14 cellular contexts compared by ENCODE assay signal in genomic region chr22:19948057-19948760, GRCh38. TPM values are rescaled to one million over a fixed set of nuclear protein-coding genes. Genes with fewer than 3 reads are reported as not detected.
DNase-seq lines count a peak whose midpoint lies in the region; ATAC-seq and TF ChIP-seq lines count a peak whose summit lies in the region.
"Had no signal": no experiment of that assay in that cellular context is flagged by ENCODE, and none has a peak within 500 bp of the region (broad histone marks: within the 10 kb centered on the region; RNA-seq: fewer than 3 reads in every experiment).

No MANE protein-coding gene starts in this region.

- no peak for ATAC-seq in activated CD8-positive, alpha-beta T cell treated with anti-CD3 and anti-CD28 coated beads for 36 hours
- ATAC-seq in activated CD8-positive, alpha-beta T cell treated with anti-CD3 and anti-CD28 coated beads, Interleukin-2, amount 10 ng/mL, durations not matched to agents 7 days and 5 days: no peak
- ATAC-seq in thoracic aorta (ENCODE audit: insufficient number of reproducible peaks, low FRiP score, low read depth) (no peak), foreskin keratinocyte (no peak), GM21786 (IDR thresholded peaks at IDR 0.05; ENCODE audit: unreplicated experiment) (no peak)

- CTCF ChIA-PET in activated CD8-positive, alpha-beta T cell treated with anti-CD3 and anti-CD28 coated beads for 36 hours (lab: Charles Lee): interaction anchor here (0.7 to 2.5 kb wide), 20 partner anchors 9 to 224 kb away, joined by 3 to 21 read pairs (median 3); partner anchors contain the start of genes GP1BB and TANGO2
- CTCF ChIA-PET in activated CD8-positive, alpha-beta T cell treated with anti-CD3 and anti-CD28 coated beads, Interleukin-2, amount 10 ng/mL, durations not matched to agents 7 days and 5 days (lab: Charles Lee): interaction anchor here (0.8 to 2.4 kb wide), 10 partner anchors 10 to 251 kb away, joined by 3 to 10 read pairs (median 4); no protein-coding TSS in a partner anchor
- CTCF ChIA-PET in activated CD4-positive, alpha-beta memory T cell treated with anti-CD3 and anti-CD28 coated beads, Interleukin-2, amount 10 ng/mL, durations not matched to agents 7 days and 5 days (lab: Charles Lee): interaction anchor here (0.7 to 3.0 kb wide), 3 partner anchors 137 to 217 kb away, joined by 3 to 18 read pairs (median 3); no protein-coding TSS in a partner anchor

- H3K36me3 Mint-ChIP-seq in activated CD8-positive, alpha-beta T cell treated with anti-CD3 and anti-CD28 coated beads for 36 hours (ENCODE audit: low read depth): peaks cover 29% of the 10 kb centered on the region
- peaks cover 17% of the 10 kb centered on the region for H3K36me3 Mint-ChIP-seq in activated CD8-positive, alpha-beta T cell treated with anti-CD3 and anti-CD28 coated beads, Interleukin-2, amount 10 ng/mL, durations not matched to agents 7 days and 5 days (ENCODE audit: low read depth)
- H3K36me3 Mint-ChIP-seq in activated CD4-positive, alpha-beta memory T cell treated with anti-CD3 and anti-CD28 coated beads, Interleukin-2, amount 10 ng/mL, durations not matched to agents 7 days and 5 days (ENCODE audit: low read depth): peaks cover 16% of the 10 kb centered on the region
- H3K36me3 Mint-ChIP-seq: IgD-negative memory B cell had no signal

- H3K4me1 Mint-ChIP-seq in activated CD8-positive, alpha-beta T cell treated with anti-CD3 and anti-CD28 coated beads for 36 hours (ENCODE audit: low read depth): peaks cover 28% of the 10 kb centered on the region
- peaks cover 31% of the 10 kb centered on the region for H3K4me1 Mint-ChIP-seq in activated CD8-positive, alpha-beta T cell treated with anti-CD3 and anti-CD28 coated beads, Interleukin-2, amount 10 ng/mL, durations not matched to agents 7 days and 5 days (ENCODE audit: low read depth)
- peaks cover 19% of the 10 kb centered on the region for H3K4me1 Mint-ChIP-seq in activated CD4-positive, alpha-beta memory T cell treated with anti-CD3 and anti-CD28 coated beads, Interleukin-2, amount 10 ng/mL, durations not matched to agents 7 days and 5 days

- no peak overlapping the region for H2BK5ac ChIP-seq in mesenchymal stem cell (ENCODE audit: low read depth, low read length, poor library complexity, severe bottlenecking)

- peaks cover 2% of the 10 kb centered on the region for H3K79me1 ChIP-seq in mesenchymal stem cell (replicated peaks; ENCODE audit: low read length, poor library complexity, severe bottlenecking)

- H3K36me3 ChIP-seq in adipocyte (ENCODE audit: control insufficient read depth, insufficient read depth, low read length, severe bottlenecking) (peaks cover 6% of the 10 kb centered on the region), mesenchymal stem cell (ENCODE audit: control insufficient read depth in 1 of 2, insufficient read depth in 2 of 2, low read depth in 1 of 2, low read length in 2 of 2) (peaks cover 8 to 13% of the 10 kb centered on the region in 2 experiments), thoracic aorta (no peaks in the 10 kb centered on the region)
- H3K36me3 ChIP-seq: Peyer's patch had no signal

- H3K27ac Mint-ChIP-seq in activated CD8-positive, alpha-beta T cell treated with anti-CD3 and anti-CD28 coated beads for 36 hours: no peak overlapping the region
- H3K27ac Mint-ChIP-seq in activated CD8-positive, alpha-beta T cell treated with anti-CD3 and anti-CD28 coated beads, Interleukin-2, amount 10 ng/mL, durations not matched to agents 7 days and 5 days: no peak overlapping the region
- H3K27ac Mint-ChIP-seq in activated CD4-positive, alpha-beta memory T cell treated with anti-CD3 and anti-CD28 coated beads, Interleukin-2, amount 10 ng/mL, durations not matched to agents 7 days and 5 days: no peak overlapping the region

- H3K9ac ChIP-seq in adipocyte (ENCODE audit: low read length): peak overlapping the region; percentile 34
- H3K9ac ChIP-seq in mesenchymal stem cell (ENCODE audit: low read length): peak overlapping the region; percentile 8

- no peak overlapping the region for H3K4me3 Mint-ChIP-seq in activated CD8-positive, alpha-beta T cell treated with anti-CD3 and anti-CD28 coated beads for 36 hours
- no peak overlapping the region for H3K4me3 Mint-ChIP-seq in activated CD8-positive, alpha-beta T cell treated with anti-CD3 and anti-CD28 coated beads, Interleukin-2, amount 10 ng/mL, durations not matched to agents 7 days and 5 days
- no peak overlapping the region for H3K4me3 Mint-ChIP-seq in activated CD4-positive, alpha-beta memory T cell treated with anti-CD3 and anti-CD28 coated beads, Interleukin-2, amount 10 ng/mL, durations not matched to agents 7 days and 5 days
- H3K4me3 Mint-ChIP-seq: activated T-cell treated with anti-CD3 and anti-CD28 coated beads, Interleukin-2, amount 50 U/mL, for 4 hours had no signal

- no peak overlapping the region for H3K23ac ChIP-seq in mesenchymal stem cell (ENCODE audit: low read length in 2 of 2)

- H3K27ac ChIP-seq in mesenchymal stem cell (ENCODE audit: low read length, poor library complexity, severe bottlenecking): no peak overlapping the region
- H3K27ac ChIP-seq in thoracic aorta: peak overlapping the region; percentile 38 to 56
- no peak overlapping the region for H3K27ac ChIP-seq in foreskin keratinocyte

- H3K4ac ChIP-seq in mesenchymal stem cell (ENCODE audit: low read depth in 1 of 2, low read length in 2 of 2): no peak overlapping the region

- H3K18ac ChIP-seq in mesenchymal stem cell (ENCODE audit: low read depth in 1 of 2, low read length in 2 of 2): peak overlapping the region in 1 of 2 experiments; percentile 5

- H3K27me3 ChIP-seq in adipocyte (replicated peaks; ENCODE audit: control insufficient read depth, insufficient read depth, low read length) (no peaks in the 10 kb centered on the region), mesenchymal stem cell (ENCODE audit: control insufficient read depth in 1 of 2, insufficient read depth in 1 of 2, low read length in 2 of 2) (no peaks in the 10 kb centered on the region), thoracic aorta (replicated peaks; ENCODE audit: insufficient read depth) (no peaks in the 10 kb centered on the region), foreskin keratinocyte (no peaks in the 10 kb centered on the region)
- H3K27me3 ChIP-seq: Peyer's patch, thyroid gland had no signal

- no peak overlapping the region for H2AK5ac ChIP-seq in mesenchymal stem cell (ENCODE audit: low read length, severe bottlenecking)

- WGBS in mesenchymal stem cell: 90% methylated on average over 9 of the region's 9 CpGs

- no peak overlapping the region for H3K4me2 ChIP-seq in mesenchymal stem cell (ENCODE audit: low read length, poor library complexity, severe bottlenecking)

- H4K8ac ChIP-seq in mesenchymal stem cell (ENCODE audit: low read length): no peak overlapping the region

- H2BK15ac ChIP-seq in mesenchymal stem cell (ENCODE audit: low read depth, poor library complexity, severe bottlenecking): no peak overlapping the region

- H3K4me1 ChIP-seq in adipocyte (ENCODE audit: control insufficient read depth, insufficient read depth, low read length) (peaks cover 36% of the 10 kb centered on the region), mesenchymal stem cell (ENCODE audit: control insufficient read depth, insufficient read depth, low read depth, low read length) (peaks cover 19% of the 10 kb centered on the region), thoracic aorta (ENCODE audit: control insufficient read depth in 1 of 2, low read depth in 2 of 2) (peaks cover 30 to 71% of the 10 kb centered on the region in 2 donors), foreskin keratinocyte (peaks cover 26% of the 10 kb centered on the region)

- H2BK12ac ChIP-seq in mesenchymal stem cell (ENCODE audit: low read length in 2 of 2): no peak overlapping the region

- no peak overlapping the region for H2AFZ ChIP-seq in mesenchymal stem cell (ENCODE audit: low read depth, low read length)

- no peaks in the 10 kb centered on the region for H3K27me3 Mint-ChIP-seq in activated CD8-positive, alpha-beta T cell treated with anti-CD3 and anti-CD28 coated beads for 36 hours
- no peaks in the 10 kb centered on the region for H3K27me3 Mint-ChIP-seq in activated CD8-positive, alpha-beta T cell treated with anti-CD3 and anti-CD28 coated beads, Interleukin-2, amount 10 ng/mL, durations not matched to agents 7 days and 5 days (ENCODE audit: low read depth)
- H3K27me3 Mint-ChIP-seq in activated CD4-positive, alpha-beta memory T cell treated with anti-CD3 and anti-CD28 coated beads, Interleukin-2, amount 10 ng/mL, durations not matched to agents 7 days and 5 days: no peaks in the 10 kb centered on the region
- H3K27me3 Mint-ChIP-seq: IgD-negative memory B cell had no signal

- H3K9me3 ChIP-seq in adipocyte (ENCODE audit: control insufficient read depth, low read length): no peaks in the 10 kb centered on the region
- H3K9me3 ChIP-seq in mesenchymal stem cell (ENCODE audit: control insufficient read depth, low read length): no peaks in the 10 kb centered on the region
- no peaks in the 10 kb centered on the region for H3K9me3 ChIP-seq in thoracic aorta
- H3K9me3 ChIP-seq: Peyer's patch, thyroid gland had no signal

- no peak overlapping the region for H3K14ac ChIP-seq in mesenchymal stem cell (ENCODE audit: low read length in 2 of 2)

- H4K91ac ChIP-seq in mesenchymal stem cell (ENCODE audit: low read length): no peak overlapping the region

- POLR2A ChIA-PET in activated CD8-positive, alpha-beta T cell treated with anti-CD3 and anti-CD28 coated beads for 36 hours (lab: Charles Lee): interaction anchor here (1.1 kb wide), 1 partner anchor 38 kb away, joined by 4 read pairs; no protein-coding TSS in a partner anchor
- POLR2A ChIA-PET in activated CD8-positive, alpha-beta T cell treated with anti-CD3 and anti-CD28 coated beads, Interleukin-2, amount 10 ng/mL, durations not matched to agents 7 days and 5 days (lab: Charles Lee): interaction anchor here (0.7 kb wide), 1 partner anchor 52 kb away, joined by 4 read pairs; no protein-coding TSS in a partner anchor
- POLR2A ChIA-PET in activated CD4-positive, alpha-beta memory T cell treated with anti-CD3 and anti-CD28 coated beads, Interleukin-2, amount 10 ng/mL, durations not matched to agents 7 days and 5 days (lab: Charles Lee): no interaction called here

- no peaks in the 10 kb centered on the region for H3K9me3 Mint-ChIP-seq in activated CD8-positive, alpha-beta T cell treated with anti-CD3 and anti-CD28 coated beads for 36 hours
- H3K9me3 Mint-ChIP-seq in activated CD8-positive, alpha-beta T cell treated with anti-CD3 and anti-CD28 coated beads, Interleukin-2, amount 10 ng/mL, durations not matched to agents 7 days and 5 days (ENCODE audit: insufficient read depth): no peaks in the 10 kb centered on the region
- H3K9me3 Mint-ChIP-seq in activated CD4-positive, alpha-beta memory T cell treated with anti-CD3 and anti-CD28 coated beads, Interleukin-2, amount 10 ng/mL, durations not matched to agents 7 days and 5 days: no peaks in the 10 kb centered on the region
- H3K9me3 Mint-ChIP-seq: activated T-cell treated with anti-CD3 and anti-CD28 coated beads, Interleukin-2, amount 50 U/mL, for 4 hours; IgD-negative memory B cell had no signal

- intact Hi-C loops in activated CD8-positive, alpha-beta T cell treated with anti-CD3 and anti-CD28 coated beads for 36 hours (cut with micrococcal nuclease): no loop called here

- no peak overlapping the region for H2BK120ac ChIP-seq in mesenchymal stem cell (ENCODE audit: low read depth, low read length)

- no peak for DNase-seq in activated CD8-positive, alpha-beta T cell treated with anti-CD3 and anti-CD28 coated beads for 36 hours
- DNase-seq in activated CD8-positive, alpha-beta T cell treated with anti-CD3 and anti-CD28 coated beads, Interleukin-2, amount 10 ng/mL, durations not matched to agents 7 days and 5 days: no peak
- DNase-seq in adipocyte (ENCODE audit: low read depth): no peak
- no peak for DNase-seq in mesenchymal stem cell
- no peak for DNase-seq in thoracic aorta (ENCODE audit: low spot score)
- no peak for DNase-seq in activated CD4-positive, alpha-beta memory T cell treated with anti-CD3 and anti-CD28 coated beads, Interleukin-2, amount 10 ng/mL, durations not matched to agents 7 days and 5 days
- no peak for DNase-seq in foreskin keratinocyte
- DNase-seq: 8988T, NCI-H526 treated with DMSO at 0.1 percent for 48 hours had no signal

- H3K4me3 ChIP-seq in adipocyte (ENCODE audit: low read length): no peak overlapping the region
- H3K4me3 ChIP-seq in mesenchymal stem cell (ENCODE audit: insufficient read depth in 1 of 2, low read depth in 1 of 2, low read length in 2 of 2): no peak overlapping the region
- H3K4me3 ChIP-seq in thoracic aorta: no peak overlapping the region
- H3K4me3 ChIP-seq: Peyer's patch, thyroid gland had no signal

- TF ChIP-seq CTCF in activated CD8-positive, alpha-beta T cell treated with anti-CD3 and anti-CD28 coated beads for 36 hours (IDR thresholded peaks at IDR 0.05): peak; percentile 7
- TF ChIP-seq CTCF in thoracic aorta (IDR thresholded peaks at IDR 0.05): no peak
- no peak for TF ChIP-seq CTCF in foreskin keratinocyte (conservative IDR thresholded peaks at IDR 0.05)

RNA-seq across cellular contexts. Expression of gene TXNRD2, which starts 6.6 kb away (rescaled TPM):
- 10 to 100 TPM; 18.0 to 18.5 TPM for total RNA-seq in activated CD8-positive, alpha-beta T cell treated with anti-CD3 and anti-CD28 coated beads for 36 hours
- 10 to 100 TPM; 16.1 to 19.3 TPM for total RNA-seq in activated CD8-positive, alpha-beta T cell treated with anti-CD3 and anti-CD28 coated beads, Interleukin-2, amount 10 ng/mL, durations not matched to agents 7 days and 5 days
- polyA plus RNA-seq in mesenchymal stem cell (2013, experiment 1 of 2): 5.8 TPM
- polyA plus RNA-seq in mesenchymal stem cell (2013, experiment 2 of 2): 6.0 TPM
- 10 to 100 TPM; 27.4 to 37.6 TPM for total RNA-seq in thoracic aorta
- total RNA-seq in activated CD4-positive, alpha-beta memory T cell treated with anti-CD3 and anti-CD28 coated beads, Interleukin-2, amount 10 ng/mL, durations not matched to agents 7 days and 5 days: 10 to 100 TPM; 18.9 to 19.1 TPM
- 24.2 and 28.8 TPM in 2 replicates for total RNA-seq in foreskin keratinocyte
- polyA plus RNA-seq in foreskin keratinocyte: 30.1 and 38.9 TPM in 2 replicates

RNA-seq across cellular contexts. Expression of gene COMT, which starts 6.6 kb away (rescaled TPM):
- total RNA-seq in activated CD8-positive, alpha-beta T cell treated with anti-CD3 and anti-CD28 coated beads for 36 hours: 10 to 100 TPM; 70.7 to 74.5 TPM
- 10 to 100 TPM; 92.8 to 97.1 TPM for total RNA-seq in activated CD8-positive, alpha-beta T cell treated with anti-CD3 and anti-CD28 coated beads, Interleukin-2, amount 10 ng/mL, durations not matched to agents 7 days and 5 days
- 51.6 TPM for polyA plus RNA-seq in mesenchymal stem cell (2013, experiment 1 of 2)
- 55.0 TPM for polyA plus RNA-seq in mesenchymal stem cell (2013, experiment 2 of 2)
- 100 to 1,000 TPM; 230 to 300 TPM for total RNA-seq in thoracic aorta
- total RNA-seq in activated CD4-positive, alpha-beta memory T cell treated with anti-CD3 and anti-CD28 coated beads, Interleukin-2, amount 10 ng/mL, durations not matched to agents 7 days and 5 days: 10 to 100 TPM; 78.7 to 79.3 TPM
- total RNA-seq in foreskin keratinocyte: 143 and 146 TPM in 2 replicates
- 210 and 236 TPM in 2 replicates for polyA plus RNA-seq in foreskin keratinocyte

Comparison
In these comparisons a context has a peak if more than half of its experiments do, and no peak if none do; other contexts are left out.
1. H3K27ac ChIP-seq: peak in thoracic aorta (2 of 2); none in mesenchymal stem cell (single experiment) and foreskin keratinocyte (single experiment).